Comparison of ENCODE assay signal across 15 cellular contexts in genomic region chr4:121181493-121181892, GRCh38. TPM values are rescaled to one million over a fixed set of nuclear protein-coding genes. Genes with fewer than 3 reads are reported as not detected.
DNase-seq lines count a peak whose midpoint lies in the region; ATAC-seq and TF ChIP-seq lines count a peak whose summit lies in the region.
"Had no signal": no experiment of that assay in that cellular context is flagged by ENCODE, and none has a peak within 500 bp of the region (broad histone marks: within the 10 kb centered on the region; RNA-seq: fewer than 3 reads in every experiment).

No MANE protein-coding gene starts in this region.

- H3K9me3 ChIP-seq in CD4-positive, alpha-beta memory T cell (ENCODE audit: control insufficient read depth in 1 of 2, low read length in 2 of 2): no peaks in the 10 kb centered on the region
- no peaks in the 10 kb centered on the region for H3K9me3 ChIP-seq in heart right ventricle
- no peaks in the 10 kb centered on the region for H3K9me3 ChIP-seq in gastrocnemius medialis
- H3K9me3 ChIP-seq: MG63, neutrophil had no signal

- TF ChIP-seq CTCF in heart right ventricle (IDR thresholded peaks at IDR 0.05) (no peak), gastrocnemius medialis (IDR thresholded peaks at IDR 0.05 in 4 of 5, conservative IDR thresholded peaks at IDR 0.05 in 1 of 5) (no peak)

- no peaks in the 10 kb centered on the region for H3K27me3 ChIP-seq in CD4-positive, alpha-beta memory T cell (ENCODE audit: insufficient read depth, low read length)
- H3K27me3 ChIP-seq in heart right ventricle (peaks cover 0 to 16% (median 0%) of the 10 kb centered on the region in 7 donors), gastrocnemius medialis (no peaks in the 10 kb centered on the region)
- H3K27me3 ChIP-seq: MG63, neutrophil had no signal

- H3K4me3 ChIP-seq in CD4-positive, alpha-beta memory T cell (ENCODE audit: low read length in 2 of 2): peak overlapping the region in 1 of 2 donors; percentile 43
- H3K4me3 ChIP-seq in heart right ventricle: peak overlapping the region in 1 of 10 donors; percentile 35
- no peak overlapping the region for H3K4me3 ChIP-seq in gastrocnemius medialis
- H3K4me3 ChIP-seq: MG63 had no signal

- peak in 1 of 5 donors; percentile 30 for DNase-seq in CD4-positive, alpha-beta memory T cell
- peak in 1 of 10 donors; percentile 10 for DNase-seq in naive thymus-derived CD8-positive, alpha-beta T cell
- no peak for DNase-seq in cortex of kidney (lab: John Stamatoyannopoulos, UW)
- no peak for DNase-seq in heart right ventricle
- DNase-seq in gastrocnemius medialis: no peak
- DNase-seq: activated B cell treated with CpG ODN at 0.5 μM for 24 hours, aorta, hypothalamus, MG63, NCI-H2227 treated with DMSO at 0.1 percent for 48 hours, right cardiac atrium had no signal

- no peak for ATAC-seq in activated T-helper 17 cell treated with anti-CD3 and anti-CD28 coated beads, Interleukin-2, amount 50 U/mL, for 72 hours (replicated peaks)
- ATAC-seq in naive thymus-derived CD8-positive, alpha-beta T cell: peak in 1 of 2 donors; percentile 17
- ATAC-seq in heart right ventricle: no peak
- ATAC-seq in gastrocnemius medialis: no peak
- ATAC-seq: right cardiac atrium had no signal

- POLR2A ChIA-PET in CD4-positive, alpha-beta memory T cell (lab: Charles Lee; ENCODE audit: partially characterized antibody): interaction anchor here (1.0 to 2.7 kb wide), 9 partner anchors 8 to 29 kb away, joined by 3 to 21 read pairs (median 6); no protein-coding TSS in a partner anchor
- POLR2A ChIA-PET in naive thymus-derived CD8-positive, alpha-beta T cell (lab: Charles Lee): interaction anchor here (1.1 to 1.5 kb wide), 3 partner anchors 9 to 42 kb away, joined by 3 to 6 read pairs (median 5); no protein-coding TSS in a partner anchor

- H3K9me3 Mint-ChIP-seq in CD4-positive, alpha-beta memory T cell: no peaks in the 10 kb centered on the region
- peaks cover 0 to 2% (median 0%) of the 10 kb centered on the region in 3 donors for H3K9me3 Mint-ChIP-seq in IgD-negative memory B cell
- H3K9me3 Mint-ChIP-seq in activated T-helper 17 cell treated with anti-CD3 and anti-CD28 coated beads, Interleukin-2, amount 50 U/mL, for 72 hours: no peaks in the 10 kb centered on the region
- H3K9me3 Mint-ChIP-seq in naive thymus-derived CD8-positive, alpha-beta T cell: peaks cover 0 to 2% (median 0%) of the 10 kb centered on the region in 9 donors
- H3K9me3 Mint-ChIP-seq: activated B cell treated with CpG ODN at 0.5 μM for 24 hours had no signal

- 87 to 94% methylated on average over 1 of the region's 1 CpG for WGBS in heart right ventricle, 2 donors

- H3K4me1 Mint-ChIP-seq in CD4-positive, alpha-beta memory T cell: peaks cover 56 to 76% (median 63%) of the 10 kb centered on the region in 4 donors
- peaks cover 0 to 18% (median 3%) of the 10 kb centered on the region in 3 donors for H3K4me1 Mint-ChIP-seq in IgD-negative memory B cell
- peaks cover 35% of the 10 kb centered on the region for H3K4me1 Mint-ChIP-seq in activated T-helper 17 cell treated with anti-CD3 and anti-CD28 coated beads, Interleukin-2, amount 50 U/mL, for 72 hours
- peaks cover 46 to 84% (median 79%) of the 10 kb centered on the region in 4 donors for H3K4me1 Mint-ChIP-seq in naive thymus-derived CD8-positive, alpha-beta T cell

- peak overlapping the region; percentile 80 to 98 (median 92) for H3K27ac Mint-ChIP-seq in CD4-positive, alpha-beta memory T cell
- peak overlapping the region in 2 of 3 donors; percentile 24 to 48 for H3K27ac Mint-ChIP-seq in IgD-negative memory B cell
- peak overlapping the region; percentile 84 for H3K27ac Mint-ChIP-seq in activated T-helper 17 cell treated with anti-CD3 and anti-CD28 coated beads, Interleukin-2, amount 50 U/mL, for 72 hours
- H3K27ac Mint-ChIP-seq in naive thymus-derived CD8-positive, alpha-beta T cell: peak overlapping the region; percentile 86 to 98 (median 94)
- H3K27ac Mint-ChIP-seq: activated B cell treated with CpG ODN at 0.5 μM for 24 hours had no signal

- intact Hi-C loops in CD4-positive, alpha-beta memory T cell (cut with micrococcal nuclease): loop anchor here (2.0 to 10.0 kb wide), 3 partner anchors 25 to 621 kb away; partner anchors contain the start of gene EXOSC9
- intact Hi-C loops in heart right ventricle (cut with DNase I): no loop called here
- intact Hi-C loops in gastrocnemius medialis (cut with DNase I; ENCODE audit: low total_unique reads): no loop called here

- peaks cover 65% of the 10 kb centered on the region for H3K4me1 ChIP-seq in CD4-positive, alpha-beta memory T cell (ENCODE audit: insufficient read depth, low read length)
- H3K4me1 ChIP-seq in heart right ventricle: peaks cover 0 to 27% (median 0%) of the 10 kb centered on the region in 9 donors
- H3K4me1 ChIP-seq in gastrocnemius medialis: no peaks in the 10 kb centered on the region

- peaks cover 0 to 3% of the 10 kb centered on the region in 2 donors for H3K36me3 Mint-ChIP-seq in CD4-positive, alpha-beta memory T cell
- H3K36me3 Mint-ChIP-seq in IgD-negative memory B cell: no peaks in the 10 kb centered on the region
- H3K36me3 Mint-ChIP-seq in activated T-helper 17 cell treated with anti-CD3 and anti-CD28 coated beads, Interleukin-2, amount 50 U/mL, for 72 hours (ENCODE audit: low read depth): peaks cover 46% of the 10 kb centered on the region
- H3K36me3 Mint-ChIP-seq in naive thymus-derived CD8-positive, alpha-beta T cell: no peaks in the 10 kb centered on the region

- H3K36me3 ChIP-seq in CD4-positive, alpha-beta memory T cell (ENCODE audit: insufficient read depth, low read length): no peaks in the 10 kb centered on the region
- no peaks in the 10 kb centered on the region for H3K36me3 ChIP-seq in heart right ventricle
- no peaks in the 10 kb centered on the region for H3K36me3 ChIP-seq in gastrocnemius medialis
- H3K36me3 ChIP-seq: MG63, neutrophil had no signal

- CTCF ChIA-PET in CD4-positive, alpha-beta memory T cell (lab: Charles Lee; ENCODE audit: partially characterized antibody): interaction anchor here (0.7 to 3.4 kb wide), 4 partner anchors 11 to 26 kb away, joined by 3 to 34 read pairs (median 12); no protein-coding TSS in a partner anchor

- H3K27me3 Mint-ChIP-seq in CD4-positive, alpha-beta memory T cell: no peaks in the 10 kb centered on the region
- H3K27me3 Mint-ChIP-seq in IgD-negative memory B cell: no peaks in the 10 kb centered on the region
- no peaks in the 10 kb centered on the region for H3K27me3 Mint-ChIP-seq in activated T-helper 17 cell treated with anti-CD3 and anti-CD28 coated beads, Interleukin-2, amount 50 U/mL, for 72 hours
- H3K27me3 Mint-ChIP-seq in naive thymus-derived CD8-positive, alpha-beta T cell: no peaks in the 10 kb centered on the region
- H3K27me3 Mint-ChIP-seq: activated B cell treated with CpG ODN at 0.5 μM for 24 hours had no signal

- peak overlapping the region; percentile 66 to 96 (median 83) for H3K4me3 Mint-ChIP-seq in CD4-positive, alpha-beta memory T cell
- H3K4me3 Mint-ChIP-seq in IgD-negative memory B cell: no peak overlapping the region
- H3K4me3 Mint-ChIP-seq in activated T-helper 17 cell treated with anti-CD3 and anti-CD28 coated beads, Interleukin-2, amount 50 U/mL, for 72 hours: peak overlapping the region; percentile 77
- H3K4me3 Mint-ChIP-seq in naive thymus-derived CD8-positive, alpha-beta T cell: peak overlapping the region; percentile 62 to 89 (median 76)
- H3K4me3 Mint-ChIP-seq: activated B cell treated with CpG ODN at 0.5 μM for 24 hours had no signal

- in situ Hi-C loops in gastrocnemius medialis (cut with MboI; ENCODE audit: low sequenced_read_pairs in 4 of 4): loop anchor here in 1 of 4 donors (25.0 kb wide), 1 partner anchor 556 kb away; no protein-coding TSS in a partner anchor

- peak overlapping the region; percentile 87 for H3K27ac ChIP-seq in CD4-positive, alpha-beta memory T cell (ENCODE audit: low read depth, low read length)
- peak overlapping the region in 1 of 10 donors; percentile 81 for H3K27ac ChIP-seq in heart right ventricle
- no peak overlapping the region for H3K27ac ChIP-seq in gastrocnemius medialis
- H3K27ac ChIP-seq: neutrophil had no signal

- no peak for TF ChIP-seq POLR2A in gastrocnemius medialis (IDR thresholded peaks at IDR 0.05)

RNA-seq across cellular contexts. Expression of gene TNIP3, which starts 17.4 kb away (rescaled TPM):
- under 1 TPM; 0.38 to 0.55 TPM for total RNA-seq in CD4-positive, alpha-beta memory T cell
- polyA plus RNA-seq in CD4-positive, alpha-beta memory T cell: under 1 TPM; 0.52 to 0.55 TPM
- polyA plus RNA-seq in IgD-negative memory B cell: not detected
- total RNA-seq in activated T-helper 17 cell treated with anti-CD3 and anti-CD28 coated beads, Interleukin-2, amount 50 U/mL, for 72 hours: 1 to 10 TPM; 3.6 to 7.5 TPM
- total RNA-seq in naive thymus-derived CD8-positive, alpha-beta T cell: under 1 TPM; 0.29 to 0.49 TPM
- 1 to 10 TPM in 2 of 3 donors, under 1 TPM in 1; 0.88 to 8.0 (median 1.1) TPM for polyA plus RNA-seq in naive thymus-derived CD8-positive, alpha-beta T cell
- total RNA-seq in heart right ventricle: under 1 TPM in 1 of 10 donors, not detected in 9; 0.49 TPM
- polyA plus RNA-seq in heart right ventricle: under 1 TPM in 1 of 2 donors, not detected in 1; 0.04 TPM
- not detected for total RNA-seq in gastrocnemius medialis
- total RNA-seq: activated B cell treated with CpG ODN at 0.5 μM for 24 hours, chondrocyte, right cardiac atrium had no signal
- polyA plus RNA-seq: right cardiac atrium had no signal

Comparison
In these comparisons a context has a peak if more than half of its experiments do, and no peak if none do; other contexts are left out.
1. H3K27ac Mint-ChIP-seq: peak in every context shown above with its lines; median percentile 94 in naive thymus-derived CD8-positive, alpha-beta T cell; 92 in CD4-positive, alpha-beta memory T cell; 84 in activated T-helper 17 cell treated with anti-CD3 and anti-CD28 coated beads, Interleukin-2, amount 50 U/mL, for 72 hours; 36 in IgD-negative memory B cell.
2. H3K4me3 Mint-ChIP-seq: peak in CD4-positive, alpha-beta memory T cell (8 of 8), activated T-helper 17 cell treated with anti-CD3 and anti-CD28 coated beads, Interleukin-2, amount 50 U/mL, for 72 hours (single experiment) and naive thymus-derived CD8-positive, alpha-beta T cell (10 of 10); none in IgD-negative memory B cell (0 of 4).